Comparison of ENCODE assay signal across 17 cellular contexts in the genomic region with DNA sequence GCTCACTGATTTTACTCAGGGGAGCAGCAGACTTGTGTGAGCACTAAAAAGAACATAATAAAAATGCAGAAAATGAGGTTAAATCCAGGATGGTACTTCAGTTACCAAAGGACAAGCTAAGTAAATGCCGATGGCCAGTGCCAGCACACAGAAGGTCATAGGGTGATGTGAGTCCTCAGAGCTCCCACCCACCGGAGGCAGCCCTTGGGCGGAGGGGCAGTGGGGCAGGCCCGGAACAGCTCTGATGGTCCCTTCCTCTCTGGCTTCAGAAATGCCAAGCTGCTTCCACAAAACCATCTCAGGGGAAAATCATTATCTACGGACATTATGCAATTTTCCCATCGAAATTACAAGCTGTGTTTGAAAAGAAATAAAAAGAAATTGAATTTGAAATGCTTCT.
A peak's percentile ranks its signal among the peaks of the same experiment; 100 is the strongest.
DNase-seq lines count a peak whose midpoint lies in the region; ATAC-seq lines count a peak whose summit lies in the region.
"Had no signal": no experiment of that assay in that cellular context is flagged by ENCODE, and none has a peak within 500 bp of the region (broad histone marks: within the 10 kb centered on the region; RNA-seq: fewer than 3 reads in every experiment).

No MANE protein-coding gene starts in this region.

- H3K23ac ChIP-seq in neuronal stem cell (ENCODE audit: low read depth, low read length, poor library complexity), result no peak overlapping the region

- H2AFZ ChIP-seq in neuronal stem cell (ENCODE audit: low read length), result no peak overlapping the region
- H2AFZ ChIP-seq: GM23338 had no signal

- peaks cover 0 to 2% of the 10 kb centered on the region in 2 donors for H3K9me3 ChIP-seq in neuronal stem cell (replicated peaks in 1 of 2; ENCODE audit: control insufficient read depth in 2 of 2, insufficient read depth in 1 of 2, low read depth in 1 of 2, low read length in 2 of 2)
- H3K9me3 ChIP-seq: BLaER1, Caco-2 had no signal

- H3K14ac ChIP-seq in neuronal stem cell (ENCODE audit: low read length), result peak overlapping the region; percentile 73

- H3K36me3 ChIP-seq in neuronal stem cell (replicated peaks in 1 of 2; ENCODE audit: control insufficient read depth in 2 of 2, insufficient read depth in 2 of 2, low read length in 2 of 2), result no peaks in the 10 kb centered on the region
- H3K36me3 ChIP-seq: BLaER1 had no signal

- peaks cover 0 to 18% (median 0%) of the 10 kb centered on the region in 3 experiments for H3K27me3 ChIP-seq in neuronal stem cell (ENCODE audit: control insufficient read depth in 3 of 3, insufficient read depth in 3 of 3, low read depth in 1 of 3, low read length in 3 of 3)
- H3K27me3 ChIP-seq: BLaER1 had no signal

- H3K4me2 ChIP-seq in neuronal stem cell (ENCODE audit: insufficient read depth, low read length, poor library complexity, severe bottlenecking), result no peak overlapping the region
- H3K4me2 ChIP-seq: BLaER1, GM23338 had no signal

- no peak overlapping the region for H3K9ac ChIP-seq in neuronal stem cell (ENCODE audit: low read depth, low read length, poor library complexity)
- H3K9ac ChIP-seq: BLaER1 had no signal

- no CpG with 5 or more reads among the region's 6 CpGs for WGBS in neuronal stem cell (ENCODE audit: extremely low coverage in 2 of 2, insufficient read length in 2 of 2, insufficient replicate concordance in 1 of 2), 2 donors

- H3K79me1 ChIP-seq in neuronal stem cell (ENCODE audit: low read depth, low read length), result no peaks in the 10 kb centered on the region

- no peak for DNase-seq in Right ventricle myocardium inferior (ENCODE audit: missing footprints)
- DNase-seq in cardiac septum (ENCODE audit: low spot score), result no peak
- peak; percentile 47 for DNase-seq in left ventricle myocardium superior
- DNase-seq in neuronal stem cell (ENCODE audit: low spot score), result no peak
- DNase-seq in UCSD-AML1 (lab: John Stamatoyannopoulos, UW; ENCODE audit: unreplicated experiment), result no peak
- DNase-seq: Caco-2; CD4-positive, CD25-positive, alpha-beta regulatory T cell; CD8-positive, alpha-beta T cell; DMS153; DND-41; H9 had no signal

- H3K18ac ChIP-seq in neuronal stem cell (ENCODE audit: low read length), result no peak overlapping the region

- no peak overlapping the region for H2BK12ac ChIP-seq in neuronal stem cell (ENCODE audit: low read length)

- ATAC-seq in Right ventricle myocardium inferior (peak; percentile 81), left ventricle myocardium superior (peak; percentile 78), GM19397 (IDR thresholded peaks at IDR 0.05; ENCODE audit: unreplicated experiment) (no peak)
- ATAC-seq: CD8-positive, alpha-beta T cell; GM23338; HCT116 had no signal

- no peak overlapping the region for H2AK5ac ChIP-seq in neuronal stem cell (ENCODE audit: low read depth, low read length)

- H2BK15ac ChIP-seq in neuronal stem cell (ENCODE audit: low read length), result no peak overlapping the region

- H2BK120ac ChIP-seq in neuronal stem cell (ENCODE audit: low read depth, low read length), result no peak overlapping the region

- no peak overlapping the region for H3K27ac ChIP-seq in neuronal stem cell (replicated peaks; ENCODE audit: low read length)
- H3K27ac ChIP-seq: 22Rv1, BLaER1, C4-2B had no signal

- intact Hi-C loops in Right ventricle myocardium inferior (cut with DNase I), result no loop called here
- intact Hi-C loops in cardiac septum (cut with DNase I), result no loop called here
- intact Hi-C loops in left ventricle myocardium superior (cut with micrococcal nuclease), result no loop called here

- H3K4me3 ChIP-seq in neuronal stem cell (ENCODE audit: low read length in 2 of 2), result no peak overlapping the region
- H3K4me3 ChIP-seq: BLaER1, GM23338 had no signal

- H2BK5ac ChIP-seq in neuronal stem cell (ENCODE audit: low read length), result no peak overlapping the region

- no peak overlapping the region for H4K8ac ChIP-seq in neuronal stem cell (ENCODE audit: low read depth, low read length)

- no peak overlapping the region for H4K91ac ChIP-seq in neuronal stem cell (ENCODE audit: low read depth, low read length, poor library complexity)

- H3K4ac ChIP-seq in neuronal stem cell (ENCODE audit: low read length), result no peak overlapping the region

- peaks cover 0 to 6% of the 10 kb centered on the region in 2 donors for H3K4me1 ChIP-seq in neuronal stem cell (ENCODE audit: control insufficient read depth in 2 of 2, insufficient read depth in 1 of 2, low read depth in 1 of 2, low read length in 2 of 2)
- H3K4me1 ChIP-seq: Caco-2 had no signal
